Comparison of ENCODE assay signal across 14 cellular contexts in the genomic region with DNA sequence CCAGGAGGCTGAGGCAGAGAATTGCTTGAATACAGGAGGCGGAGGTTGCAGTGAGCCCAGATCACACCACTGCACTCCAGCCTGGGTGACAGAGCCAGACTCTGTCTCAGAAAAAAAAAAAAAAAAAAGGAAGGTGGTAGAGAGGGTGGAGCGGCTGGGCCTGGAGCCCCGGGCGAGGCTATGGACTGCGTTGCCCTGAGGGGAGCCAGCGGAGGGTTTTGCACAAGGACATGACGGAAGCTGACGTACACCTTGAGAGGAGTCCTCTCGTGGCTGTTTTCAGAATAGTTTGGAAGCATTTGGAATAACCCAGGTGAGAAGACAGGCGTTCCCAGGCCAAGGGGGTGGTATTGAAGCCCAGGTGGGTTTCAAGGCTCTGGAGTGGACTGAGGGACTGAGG. TPM values are rescaled to one million over a fixed set of nuclear protein-coding genes. Genes with fewer than 3 reads are reported as not detected.
DNase-seq lines count a peak whose midpoint lies in the region; ATAC-seq and TF ChIP-seq lines count a peak whose summit lies in the region.
"Had no signal": no experiment of that assay in that cellular context is flagged by ENCODE, and none has a peak within 500 bp of the region (broad histone marks: within the 10 kb centered on the region; RNA-seq: fewer than 3 reads in every experiment).

No MANE protein-coding gene starts in this region.

- no peaks in the 10 kb centered on the region for H3K79me2 ChIP-seq in neural progenitor cell (ENCODE audit: low read depth)

- H3K4me1 ChIP-seq in right atrium auricular region (peaks cover 0 to 22% of the 10 kb centered on the region in 2 donors), neural progenitor cell (peaks cover 17% of the 10 kb centered on the region), thoracic aorta (ENCODE audit: control insufficient read depth in 1 of 2, low read depth in 2 of 2) (peaks cover 43 to 89% of the 10 kb centered on the region in 2 donors)

- intact Hi-C loops in Right ventricle myocardium inferior (cut with DNase I) = no loop called here

- H3K4me3 ChIP-seq in right atrium auricular region (no peak overlapping the region), neural progenitor cell (no peak overlapping the region), thoracic aorta (peak overlapping the region; percentile 55)
- H3K4me3 ChIP-seq: HAP-1 had no signal

- H3K9me3 Mint-ChIP-seq in neural progenitor cell = no peaks in the 10 kb centered on the region

- H2AFZ ChIP-seq in neural progenitor cell (replicated peaks) = no peak overlapping the region

- peaks cover 22% of the 10 kb centered on the region for H3K4me1 Mint-ChIP-seq in neural progenitor cell

- peaks cover 11% of the 10 kb centered on the region for H3K27me3 Mint-ChIP-seq in neural progenitor cell (ENCODE audit: insufficient read depth, low read depth)

- no peaks in the 10 kb centered on the region for H3K36me3 Mint-ChIP-seq in neural progenitor cell

- H3K27ac ChIP-seq in right atrium auricular region (no peak overlapping the region), neural progenitor cell (no peak overlapping the region), thoracic aorta (peak overlapping the region; percentile 95 to 99)
- H3K27ac ChIP-seq: 22Rv1 had no signal

- H3K9ac ChIP-seq in neural progenitor cell = no peak overlapping the region

- H4K20me1 ChIP-seq in neural progenitor cell (ENCODE audit: low read depth) = peaks cover 3% of the 10 kb centered on the region

- DNase-seq in Right ventricle myocardium inferior (ENCODE audit: missing footprints) (peak; percentile 11), right atrium auricular region (ENCODE audit: low spot score) (no peak), neural progenitor cell (ENCODE audit: low spot score) (no peak), thoracic aorta (ENCODE audit: low spot score) (no peak), occipital lobe (lab: John Stamatoyannopoulos, UW) (no peak)
- DNase-seq: Caco-2; CD8-positive, alpha-beta memory T cell; DND-41; GF-D8 had no signal

- peak overlapping the region; percentile 58 for H3K27ac Mint-ChIP-seq in neural progenitor cell
- H3K27ac Mint-ChIP-seq: CD8-positive, alpha-beta memory T cell had no signal

- no peaks in the 10 kb centered on the region for H3K9me3 ChIP-seq in right atrium auricular region
- H3K9me3 ChIP-seq in neural progenitor cell (ENCODE audit: low read depth) = no peaks in the 10 kb centered on the region
- no peaks in the 10 kb centered on the region for H3K9me3 ChIP-seq in thoracic aorta
- H3K9me3 ChIP-seq: Caco-2, HAP-1 had no signal

- H3K4me2 ChIP-seq in neural progenitor cell = no peak overlapping the region

- ATAC-seq in Right ventricle myocardium inferior (no peak), thoracic aorta (ENCODE audit: insufficient number of reproducible peaks, low FRiP score, low read depth) (no peak), HG03439 (IDR thresholded peaks at IDR 0.05; ENCODE audit: unreplicated experiment) (no peak), GM21619 (IDR thresholded peaks at IDR 0.05; ENCODE audit: unreplicated experiment) (no peak)

- H3F3A ChIP-seq in neural progenitor cell (ENCODE audit: low read depth) = peaks cover 15% of the 10 kb centered on the region

- H3K27me3 ChIP-seq in right atrium auricular region (no peaks in the 10 kb centered on the region), neural progenitor cell (peaks cover 19% of the 10 kb centered on the region), thoracic aorta (replicated peaks; ENCODE audit: insufficient read depth) (no peaks in the 10 kb centered on the region)

- H3K36me3 ChIP-seq in right atrium auricular region = no peaks in the 10 kb centered on the region
- no peaks in the 10 kb centered on the region for H3K36me3 ChIP-seq in neural progenitor cell
- no peaks in the 10 kb centered on the region for H3K36me3 ChIP-seq in thoracic aorta
- H3K36me3 ChIP-seq: HAP-1 had no signal

- no peak overlapping the region for H3K4me3 Mint-ChIP-seq in neural progenitor cell
- H3K4me3 Mint-ChIP-seq: CD8-positive, alpha-beta memory T cell had no signal

- TF ChIP-seq CTCF in right atrium auricular region (IDR thresholded peaks at IDR 0.05) (no peak), neural progenitor cell (IDR thresholded peaks at IDR 0.05) (no peak), thoracic aorta (IDR thresholded peaks at IDR 0.05) (no peak)

RNA-seq across cellular contexts. Expression of gene FBLIM1, which starts 6.9 kb away (rescaled TPM):
- total RNA-seq in Right ventricle myocardium inferior = 97.6 TPM
- 100 to 1,000 TPM in 1 of 2 donors, 10 to 100 TPM in 1; 66.6 to 124 TPM for total RNA-seq in right atrium auricular region
- total RNA-seq in neural progenitor cell (ENCODE audit: low replicate concordance) = 4.7 and 13.0 TPM in 2 replicates
- 100 to 1,000 TPM; 731 to 997 TPM for total RNA-seq in thoracic aorta
- total RNA-seq in occipital lobe = 11.4 TPM
- total RNA-seq: CD8-positive, alpha-beta memory T cell had no signal

RNA-seq across cellular contexts. Expression of gene TMEM82, which starts 9.4 kb away (rescaled TPM):
- total RNA-seq in Right ventricle myocardium inferior (not detected), right atrium auricular region (not detected), neural progenitor cell (ENCODE audit: low replicate concordance) (0.56 TPM in 1 of 2 replicates, not detected in the other), thoracic aorta (not detected), occipital lobe (not detected)
- total RNA-seq: A673; CD8-positive, alpha-beta memory T cell had no signal

RNA-seq across cellular contexts. Expression of gene SLC25A34, which starts 15.7 kb away (rescaled TPM):
- total RNA-seq in Right ventricle myocardium inferior (57.2 TPM), right atrium auricular region (10 to 100 TPM in 1 of 2 donors, 1 to 10 TPM in 1; 4.2 to 16.1 TPM), neural progenitor cell (ENCODE audit: low replicate concordance) (0.34 and 2.2 TPM in 2 replicates), thoracic aorta (1 to 10 TPM; 2.4 to 7.5 TPM), occipital lobe (1.2 TPM)

RNA-seq across cellular contexts. Expression of gene UQCRHL, which starts 55.7 kb away (rescaled TPM):
- 6.2 TPM for total RNA-seq in Right ventricle myocardium inferior
- 1 to 10 TPM; 1.6 to 5.5 TPM for total RNA-seq in right atrium auricular region
- 2.8 and 4.8 TPM in 2 replicates for total RNA-seq in neural progenitor cell (ENCODE audit: low replicate concordance)
- total RNA-seq in thoracic aorta = under 1 TPM; 0.81 to 0.99 TPM
- 2.7 TPM for total RNA-seq in occipital lobe

Comparison
In these comparisons a context has a peak if more than half of its experiments do, and no peak if none do; other contexts are left out.
1. H3K27ac ChIP-seq: peak in thoracic aorta (2 of 2); none in right atrium auricular region (0 of 2) and neural progenitor cell (single experiment).